Comparison of ENCODE assay signal across 11 cellular contexts in the genomic region with DNA sequence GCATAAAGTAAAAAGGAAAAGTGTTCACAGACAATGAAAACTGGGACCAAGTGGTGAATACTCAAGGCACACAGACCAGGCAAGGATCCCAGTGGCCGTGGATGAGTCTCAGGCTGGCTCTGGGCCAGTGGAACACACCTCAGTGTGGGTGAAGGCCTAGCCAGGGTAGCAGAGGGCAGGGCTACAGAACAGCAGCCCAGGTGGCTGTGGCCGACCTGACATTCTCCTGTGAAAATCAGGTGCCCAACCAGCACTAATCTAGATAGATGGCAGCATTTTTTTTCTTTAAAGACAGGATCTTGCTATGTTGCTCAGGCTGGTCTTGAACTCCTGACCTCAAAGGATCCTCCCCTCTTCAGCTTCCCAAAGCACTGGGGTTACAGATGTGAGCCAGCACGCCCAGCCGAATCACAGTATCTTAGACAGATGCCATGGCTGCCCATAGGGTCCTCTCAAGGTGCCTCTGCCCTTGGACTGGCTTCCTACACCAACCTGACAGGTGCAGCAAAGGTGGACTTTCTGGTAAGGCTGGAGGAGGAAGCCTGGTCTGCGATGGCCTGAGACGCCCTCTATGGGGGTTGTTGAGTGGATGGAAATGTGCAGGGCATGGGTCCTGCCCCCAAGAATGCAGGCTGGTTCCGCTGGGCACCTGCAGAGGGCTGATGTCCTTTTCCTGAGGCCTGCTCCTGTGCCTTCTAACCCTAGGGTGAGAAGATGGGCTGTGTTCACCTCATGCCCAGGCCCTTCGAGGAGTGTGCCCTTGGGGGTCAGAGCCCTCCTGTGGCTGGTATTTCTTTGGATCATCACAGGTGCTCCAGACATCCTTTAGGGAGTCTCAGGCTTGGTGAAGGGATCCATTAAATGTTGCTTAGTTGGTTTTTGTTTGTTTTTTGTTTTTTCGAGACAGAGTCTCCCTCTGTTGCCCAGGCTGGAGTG. TPM values are rescaled to one million over a fixed set of nuclear protein-coding genes. Genes with fewer than 3 reads are reported as not detected.
DNase-seq lines count a peak whose midpoint lies in the region; ATAC-seq and TF ChIP-seq lines count a peak whose summit lies in the region.
"Had no signal": no experiment of that assay in that cellular context is flagged by ENCODE, and none has a peak within 500 bp of the region (broad histone marks: within the 10 kb centered on the region; RNA-seq: fewer than 3 reads in every experiment).

No MANE protein-coding gene starts in this region.

- no peak overlapping the region for H3K4me2 ChIP-seq in MM.1S (ENCODE audit: low read depth, low read length)
- H3K4me2 ChIP-seq in neural progenitor cell, result no peak overlapping the region

- H3K27me3 ChIP-seq in MM.1S (replicated peaks; ENCODE audit: insufficient read depth, low read length) (no peaks in the 10 kb centered on the region), neural progenitor cell (no peaks in the 10 kb centered on the region), dorsolateral prefrontal cortex (no peaks in the 10 kb centered on the region)

- H3K36me3 ChIP-seq in MM.1S (replicated peaks; ENCODE audit: insufficient read depth, low read length) (peaks cover 4% of the 10 kb centered on the region), neural progenitor cell (no peaks in the 10 kb centered on the region)

- H3K27ac ChIP-seq in MM.1S (ENCODE audit: low read length) (no peak overlapping the region), neural progenitor cell (no peak overlapping the region), dorsolateral prefrontal cortex (no peak overlapping the region)
- H3K27ac ChIP-seq: parathyroid adenoma had no signal

- H3K36me3 Mint-ChIP-seq in brain, result peaks cover 18% of the 10 kb centered on the region
- H3K36me3 Mint-ChIP-seq in neural progenitor cell, result peaks cover 9% of the 10 kb centered on the region

- no peaks in the 10 kb centered on the region for H4K20me1 ChIP-seq in MM.1S (ENCODE audit: insufficient read depth, low read length)
- H4K20me1 ChIP-seq in neural progenitor cell (ENCODE audit: low read depth), result peaks cover 45% of the 10 kb centered on the region

- H3K9me3 ChIP-seq in MM.1S (replicated peaks; ENCODE audit: insufficient read depth, low read length) (no peaks in the 10 kb centered on the region), neural progenitor cell (ENCODE audit: low read depth) (no peaks in the 10 kb centered on the region)

- H2AFZ ChIP-seq in MM.1S (ENCODE audit: low read length) (no peak overlapping the region), neural progenitor cell (replicated peaks) (no peak overlapping the region)
- H2AFZ ChIP-seq: parathyroid adenoma had no signal

- H3K9ac ChIP-seq in MM.1S (ENCODE audit: low read length), result no peak overlapping the region
- H3K9ac ChIP-seq in neural progenitor cell, result no peak overlapping the region
- H3K9ac ChIP-seq: parathyroid adenoma had no signal

- peaks cover 12% of the 10 kb centered on the region for H3K27me3 Mint-ChIP-seq in brain
- peaks cover 11% of the 10 kb centered on the region for H3K27me3 Mint-ChIP-seq in neural progenitor cell (ENCODE audit: insufficient read depth, low read depth)

- H3K27ac Mint-ChIP-seq in brain (peak overlapping the region; percentile 74 to 94 (median 81)), neural progenitor cell (no peak overlapping the region)

- H3K4me1 Mint-ChIP-seq in brain, result peaks cover 47% of the 10 kb centered on the region
- peaks cover 16% of the 10 kb centered on the region for H3K4me1 Mint-ChIP-seq in neural progenitor cell

- no peak overlapping the region for H3K4me3 ChIP-seq in MM.1S (ENCODE audit: low read length)
- H3K4me3 ChIP-seq in neural progenitor cell, result no peak overlapping the region
- no peak overlapping the region for H3K4me3 ChIP-seq in dorsolateral prefrontal cortex

- intact Hi-C loops in dorsolateral prefrontal cortex (cut with DNase I), result no loop called here

- H3F3A ChIP-seq in MM.1S (ENCODE audit: insufficient read depth, low read length) (peaks cover 59% of the 10 kb centered on the region), neural progenitor cell (ENCODE audit: low read depth) (peaks cover 58% of the 10 kb centered on the region)

- peak; percentile 35 for DNase-seq in ELR (ENCODE audit: low read depth)
- DNase-seq in MM.1S, result peak; percentile 6
- DNase-seq in neural progenitor cell (ENCODE audit: low spot score), result no peak
- no peak for DNase-seq in LoVo (ENCODE audit: low spot score)
- DNase-seq in activated CD4-positive, CD25-positive, alpha-beta regulatory T cell (lab: John Stamatoyannopoulos, UW), result no peak
- no peak for DNase-seq in dorsolateral prefrontal cortex
- DNase-seq: NCI-H1436 had no signal

- H3K4me3 Mint-ChIP-seq in brain (peak overlapping the region; percentile 50 to 87 (median 81)), neural progenitor cell (peak overlapping the region; percentile 80)

- TF ChIP-seq CTCF in MM.1S (IDR thresholded peaks at IDR 0.05; ENCODE audit: low read length) (peak; percentile 11; the same call in 1 of the 2 replicates), brain (conservative IDR thresholded peaks at IDR 0.05) (no peak), neural progenitor cell (IDR thresholded peaks at IDR 0.05) (no peak), dorsolateral prefrontal cortex (IDR thresholded peaks at IDR 0.05 in 54 of 56, conservative IDR thresholded peaks at IDR 0.05 in 2 of 56; ENCODE audit: low read depth in 1 of 56, partially characterized antibody in 56 of 56) (no peak)

- H3K79me2 ChIP-seq in MM.1S (ENCODE audit: low read length), result peaks cover 75% of the 10 kb centered on the region
- H3K79me2 ChIP-seq in neural progenitor cell (ENCODE audit: low read depth), result peaks cover 46% of the 10 kb centered on the region

- H3K4me1 ChIP-seq in MM.1S (ENCODE audit: low read length), result peaks cover 4% of the 10 kb centered on the region; the same call in 1 of the 2 replicates
- peaks cover 5% of the 10 kb centered on the region for H3K4me1 ChIP-seq in neural progenitor cell

- no peak for ATAC-seq in HG03460 (IDR thresholded peaks at IDR 0.05; ENCODE audit: unreplicated experiment)

- no peaks in the 10 kb centered on the region for H3K9me2 ChIP-seq in MM.1S (replicated peaks; ENCODE audit: insufficient read depth, low read length)

- peaks cover 0 to 4% (median 3%) of the 10 kb centered on the region in 5 experiments for H3K9me3 Mint-ChIP-seq in brain
- H3K9me3 Mint-ChIP-seq in neural progenitor cell, result no peaks in the 10 kb centered on the region

RNA-seq across cellular contexts. Expression of gene P4HB, which starts 3.8 kb away (rescaled TPM):
- 310 TPM for polyA plus RNA-seq in brain (ENCODE audit: insufficient read depth, low read depth, low replicate concordance)
- 203 and 344 TPM in 2 replicates for total RNA-seq in neural progenitor cell (ENCODE audit: low replicate concordance)
- 100 to 1,000 TPM; 106 to 206 (median 136) TPM for total RNA-seq in dorsolateral prefrontal cortex

RNA-seq across cellular contexts. Expression of gene ARHGDIA, which starts 7.0 kb away (rescaled TPM):
- 480 TPM for polyA plus RNA-seq in brain (ENCODE audit: insufficient read depth, low read depth, low replicate concordance)
- 25.1 and 47.9 TPM in 2 replicates for total RNA-seq in neural progenitor cell (ENCODE audit: low replicate concordance)
- total RNA-seq in dorsolateral prefrontal cortex, result 100 to 1,000 TPM; 175 to 366 (median 250) TPM

RNA-seq across cellular contexts. Expression of gene ALYREF, which starts 27.3 kb away (rescaled TPM):
- polyA plus RNA-seq in brain (ENCODE audit: insufficient read depth, low read depth, low replicate concordance), result 118 TPM
- total RNA-seq in neural progenitor cell (ENCODE audit: low replicate concordance), result 140 and 156 TPM in 2 replicates
- 10 to 100 TPM; 25.1 to 53.0 (median 34.8) TPM for total RNA-seq in dorsolateral prefrontal cortex

RNA-seq across cellular contexts. Expression of gene ANAPC11, which starts 27.4 kb away (rescaled TPM):
- 219 TPM for polyA plus RNA-seq in brain (ENCODE audit: insufficient read depth, low read depth, low replicate concordance)
- 100 and 220 TPM in 2 replicates for total RNA-seq in neural progenitor cell (ENCODE audit: low replicate concordance)
- 100 to 1,000 TPM in 33 of 120 experiments, 10 to 100 TPM in 87; 64.0 to 121 (median 92.6) TPM for total RNA-seq in dorsolateral prefrontal cortex

RNA-seq across cellular contexts. Expression of gene PPP1R27, which starts 29.3 kb away (rescaled TPM):
- not detected for polyA plus RNA-seq in brain (ENCODE audit: insufficient read depth, low read depth, low replicate concordance)
- total RNA-seq in neural progenitor cell (ENCODE audit: low replicate concordance), result 0.12 TPM in 1 of 2 replicates, not detected in the other
- 1 to 10 TPM in 1 of 120 experiments, under 1 TPM in 1, not detected in 118; 0.43 to 1.1 TPM for total RNA-seq in dorsolateral prefrontal cortex
- total RNA-seq: H4 had no signal

Comparison
In these comparisons a context has a peak if more than half of its experiments do, and no peak if none do; other contexts are left out.
1. DNase-seq: peak in ELR (single experiment) and MM.1S (single experiment); none in neural progenitor cell (single experiment), LoVo (single experiment), activated CD4-positive, CD25-positive, alpha-beta regulatory T cell (0 of 4) and dorsolateral prefrontal cortex (0 of 10).